ENCODE assay signal across 8 cellular contexts in genomic region chr6:125956506-125957390, GRCh38. TPM values are rescaled to one million over a fixed set of nuclear protein-coding genes. Genes with fewer than 3 reads are reported as not detected.
DNase-seq lines count a peak whose midpoint lies in the region; ATAC-seq and TF ChIP-seq lines count a peak whose summit lies in the region.

Gene HINT3, plus strand, starts transcription at chr6:125956770. Its CDS starts 208 bp downstream, at chr6:125956978.

- TF ChIP-seq CTCF in C4-2B (conservative IDR thresholded peaks at IDR 0.05) (peak; percentile 96), coronary artery (IDR thresholded peaks at IDR 0.05) (peak; percentile 89)

- no peak within 1 kb of the TSS for H3K4me3 Mint-ChIP-seq in activated CD4-positive, alpha-beta T cell treated with anti-CD3 and anti-CD28 coated beads, Interleukin-2, amount 10 ng/mL, durations not matched to agents 7 days and 5 days

- peaks cover 7% of the 10 kb centered on the region for H3K4me1 Mint-ChIP-seq in activated CD4-positive, alpha-beta T cell treated with anti-CD3 and anti-CD28 coated beads, Interleukin-2, amount 10 ng/mL, durations not matched to agents 7 days and 5 days

- no peaks in the 10 kb centered on the region for H3K36me3 Mint-ChIP-seq in activated CD4-positive, alpha-beta T cell treated with anti-CD3 and anti-CD28 coated beads, Interleukin-2, amount 10 ng/mL, durations not matched to agents 7 days and 5 days (ENCODE audit: low read depth)

- peaks cover 3% of the 10 kb centered on the region for H3K27me3 Mint-ChIP-seq in activated CD4-positive, alpha-beta T cell treated with anti-CD3 and anti-CD28 coated beads, Interleukin-2, amount 10 ng/mL, durations not matched to agents 7 days and 5 days

- peak within 1 kb of the TSS; percentile 87 for H3K27ac ChIP-seq in C4-2B
- H3K27ac ChIP-seq in coronary artery: peak within 1 kb of the TSS; percentile 95 to 96

- intact Hi-C loops in left colon (cut with DNase I, micrococcal nuclease): loop anchor here in 1 of 2 donors (5.0 to 10.0 kb wide), 2 partner anchors 102 to 174 kb away; no protein-coding TSS in a partner anchor

- CTCF ChIA-PET in activated CD4-positive, alpha-beta T cell treated with anti-CD3 and anti-CD28 coated beads, Interleukin-2, amount 10 ng/mL, durations not matched to agents 7 days and 5 days (lab: Charles Lee): interaction anchor here (0.6 to 5.5 kb wide), 46 partner anchors 8 to 647 kb away, joined by 3 to 50 read pairs (median 6); partner anchors contain the start of genes NCOA7 and TRMT11

- H3K9me3 Mint-ChIP-seq in activated CD4-positive, alpha-beta T cell treated with anti-CD3 and anti-CD28 coated beads, Interleukin-2, amount 10 ng/mL, durations not matched to agents 7 days and 5 days: no peaks in the 10 kb centered on the region

- ATAC-seq in GM19328 (IDR thresholded peaks at IDR 0.05; ENCODE audit: unreplicated experiment) (peak; percentile 91), HG03520 (IDR thresholded peaks at IDR 0.05; ENCODE audit: unreplicated experiment) (peak; percentile 94), left colon (peak; percentile 86)

- H3K4me3 ChIP-seq in coronary artery: peak within 1 kb of the TSS; percentile 99

- DNase-seq in NCI-H526 treated with DMSO at 0.1 percent for 48 hours (lab: John Stamatoyannopoulos, UW): peak; percentile 92
- DNase-seq in activated CD4-positive, alpha-beta T cell treated with anti-CD3 and anti-CD28 coated beads, Interleukin-2, amount 10 ng/mL, durations not matched to agents 7 days and 5 days: peak; percentile 98
- peak; percentile 97 for DNase-seq in coronary artery (ENCODE audit: low spot score)
- peak; percentile 97 to 100 for DNase-seq in left colon
- DNase-seq in stimulated activated CD4-positive, alpha-beta T cell treated with anti-CD3 and anti-CD28 coated beads, Interleukin-1b, Interleukin-23, amount 100 ng/mL, for 48 hours: peak; percentile 98

- POLR2A ChIA-PET in activated CD4-positive, alpha-beta T cell treated with anti-CD3 and anti-CD28 coated beads, Interleukin-2, amount 10 ng/mL, durations not matched to agents 7 days and 5 days (lab: Charles Lee): interaction anchor here (0.5 to 1.3 kb wide), 5 partner anchors 25 to 176 kb away, joined by 3 to 7 read pairs (median 3); partner anchors contain the start of gene NCOA7

- H3K27ac Mint-ChIP-seq in activated CD4-positive, alpha-beta T cell treated with anti-CD3 and anti-CD28 coated beads, Interleukin-2, amount 10 ng/mL, durations not matched to agents 7 days and 5 days: no peak within 1 kb of the TSS

RNA-seq across cellular contexts. Expression of gene HINT3, which starts in this region (rescaled TPM):
- 1 to 10 TPM; 7.5 to 8.3 TPM for total RNA-seq in activated CD4-positive, alpha-beta T cell treated with anti-CD3 and anti-CD28 coated beads, Interleukin-2, amount 10 ng/mL, durations not matched to agents 7 days and 5 days
- total RNA-seq in left colon: 10 to 100 TPM; 24.7 to 25.7 TPM

Comparison
In these comparisons a context has a peak if more than half of its experiments do, and no peak if none do; other contexts are left out.
1. Peak in every context shown above with its lines: DNase-seq, ATAC-seq, H3K4me3 ChIP-seq and H3K27ac ChIP-seq.